ENCODE assay signal across 1 cellular context in the genomic region with DNA sequence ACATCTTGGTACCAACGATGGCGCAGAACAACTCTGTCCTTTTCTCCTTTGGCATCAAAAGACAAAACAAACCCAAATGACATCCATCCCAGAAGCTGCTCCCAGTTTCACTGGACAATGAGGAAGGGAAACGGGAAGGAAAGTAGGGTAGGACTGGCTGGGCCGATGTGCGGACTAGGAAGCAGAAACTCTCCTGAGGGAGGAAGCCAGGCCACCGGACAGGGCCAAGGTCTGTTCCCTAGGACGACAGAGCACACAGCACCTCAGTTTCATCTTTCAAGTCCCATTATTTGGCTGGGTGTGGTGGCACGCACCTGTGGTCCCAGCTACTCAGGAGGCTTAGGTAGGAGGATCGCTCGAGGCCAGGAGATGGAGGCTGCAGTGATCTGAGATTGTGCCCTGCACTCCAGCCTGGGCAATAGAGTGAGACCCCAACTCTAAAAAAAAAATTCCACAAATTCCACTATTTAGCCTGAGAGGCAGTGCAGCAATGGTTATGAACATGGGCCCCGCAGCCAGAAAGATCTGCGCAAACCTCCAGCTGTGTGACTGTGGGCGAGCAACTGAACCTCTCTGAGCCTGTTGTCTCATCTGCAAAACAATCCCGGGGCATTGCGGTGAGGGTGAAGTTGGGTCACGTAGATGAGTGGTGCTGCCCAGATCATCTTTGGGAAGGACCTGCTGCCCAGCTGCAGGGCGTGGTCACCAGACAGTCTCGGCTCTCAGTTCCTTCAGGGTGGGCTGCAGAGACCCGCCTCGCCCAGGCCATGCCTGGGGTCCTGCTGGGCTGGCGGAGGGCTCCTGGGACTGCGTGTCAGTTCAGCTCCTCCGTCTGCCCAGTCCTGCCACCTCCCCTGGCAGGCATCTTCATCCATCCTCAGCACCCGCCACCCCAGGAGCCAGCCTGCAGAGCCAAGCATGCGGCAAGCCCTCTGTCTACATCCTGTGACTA.
TF ChIP-seq lines count a peak whose summit lies in the region.

No MANE protein-coding gene starts in this region.

TF ChIP-seq in K562, 482 proteins besides CTCF, POLR2A, EP300 and RAD21:
- TF ChIP-seq NR2F6 (CRISPR knock-in tag; IDR thresholded peaks at IDR 0.05) (no peak), RBM17 (IDR thresholded peaks at IDR 0.05; ENCODE audit: borderline replicate concordance, low read depth, low read length) (no peak), HDAC1 (IDR thresholded peaks at IDR 0.05) (no peak), ID3 (CRISPR knock-in tag; IDR thresholded peaks at IDR 0.05) (no peak), ID3 (tag; IDR thresholded peaks at IDR 0.05) (no peak), RBM25 (IDR thresholded peaks at IDR 0.05; ENCODE audit: low read depth, low read length, severe bottlenecking) (peak; percentile 68), ZNF316 (IDR thresholded peaks at IDR 0.05) (no peak), FOXA1 (IDR thresholded peaks at IDR 0.05; ENCODE audit: borderline replicate concordance) (no peak), ZFP36 (IDR thresholded peaks at IDR 0.05; ENCODE audit: low read depth, low read length, partially characterized antibody) (peak; percentile 55), ZNF282 (CRISPR knock-in tag; IDR thresholded peaks at IDR 0.05) (no peak), PTBP1 (IDR thresholded peaks at IDR 0.05; ENCODE audit: low read depth, low read length) (0 out of 2 replicates have a peak, but pooled peaks have one; percentile 32), ARHGAP35 (IDR thresholded peaks at IDR 0.05; ENCODE audit: partially characterized antibody) (no peak), ZNF121 (CRISPR knock-in tag; conservative IDR thresholded peaks at IDR 0.05) (peak; percentile 94), ZBTB7A (IDR thresholded peaks at IDR 0.05; ENCODE audit: borderline replicate concordance, control insufficient read depth, low read depth, low read length) (0 out of 2 replicates have a peak, but pooled peaks have one; percentile 20), BHLHE40 (IDR thresholded peaks at IDR 0.05; ENCODE audit: low read length) (no peak)
- TF ChIP-seq, protein P1, sequence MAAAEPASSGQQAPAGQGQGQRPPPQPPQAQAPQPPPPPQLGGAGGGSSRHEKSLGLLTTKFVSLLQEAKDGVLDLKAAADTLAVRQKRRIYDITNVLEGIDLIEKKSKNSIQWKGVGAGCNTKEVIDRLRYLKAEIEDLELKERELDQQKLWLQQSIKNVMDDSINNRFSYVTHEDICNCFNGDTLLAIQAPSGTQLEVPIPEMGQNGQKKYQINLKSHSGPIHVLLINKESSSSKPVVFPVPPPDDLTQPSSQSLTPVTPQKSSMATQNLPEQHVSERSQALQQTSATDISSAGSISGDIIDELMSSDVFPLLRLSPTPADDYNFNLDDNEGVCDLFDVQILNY (CRISPR knock-in tag; IDR thresholded peaks at IDR 0.05): no peak
- TF ChIP-seq, protein P2, sequence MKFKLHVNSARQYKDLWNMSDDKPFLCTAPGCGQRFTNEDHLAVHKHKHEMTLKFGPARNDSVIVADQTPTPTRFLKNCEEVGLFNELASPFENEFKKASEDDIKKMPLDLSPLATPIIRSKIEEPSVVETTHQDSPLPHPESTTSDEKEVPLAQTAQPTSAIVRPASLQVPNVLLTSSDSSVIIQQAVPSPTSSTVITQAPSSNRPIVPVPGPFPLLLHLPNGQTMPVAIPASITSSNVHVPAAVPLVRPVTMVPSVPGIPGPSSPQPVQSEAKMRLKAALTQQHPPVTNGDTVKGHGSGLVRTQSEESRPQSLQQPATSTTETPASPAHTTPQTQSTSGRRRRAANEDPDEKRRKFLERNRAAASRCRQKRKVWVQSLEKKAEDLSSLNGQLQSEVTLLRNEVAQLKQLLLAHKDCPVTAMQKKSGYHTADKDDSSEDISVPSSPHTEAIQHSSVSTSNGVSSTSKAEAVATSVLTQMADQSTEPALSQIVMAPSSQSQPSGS (CRISPR knock-in tag; IDR thresholded peaks at IDR 0.05): 0 out of 2 replicates have a peak, but pooled peaks have one; percentile 45
- TF ChIP-seq, protein P3, sequence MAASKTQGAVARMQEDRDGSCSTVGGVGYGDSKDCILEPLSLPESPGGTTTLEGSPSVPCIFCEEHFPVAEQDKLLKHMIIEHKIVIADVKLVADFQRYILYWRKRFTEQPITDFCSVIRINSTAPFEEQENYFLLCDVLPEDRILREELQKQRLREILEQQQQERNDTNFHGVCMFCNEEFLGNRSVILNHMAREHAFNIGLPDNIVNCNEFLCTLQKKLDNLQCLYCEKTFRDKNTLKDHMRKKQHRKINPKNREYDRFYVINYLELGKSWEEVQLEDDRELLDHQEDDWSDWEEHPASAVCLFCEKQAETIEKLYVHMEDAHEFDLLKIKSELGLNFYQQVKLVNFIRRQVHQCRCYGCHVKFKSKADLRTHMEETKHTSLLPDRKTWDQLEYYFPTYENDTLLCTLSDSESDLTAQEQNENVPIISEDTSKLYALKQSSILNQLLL (CRISPR knock-in tag; IDR thresholded peaks at IDR 0.05; ENCODE audit: borderline replicate concordance): no peak
